ENCODE assay signal across 9 cellular contexts in genomic region chr10:25175527-25176420, GRCh38. TPM values are rescaled to one million over a fixed set of nuclear protein-coding genes. Genes with fewer than 3 reads are reported as not detected.
DNase-seq lines count a peak whose midpoint lies in the region; TF ChIP-seq lines count a peak whose summit lies in the region.
"Had no signal": no experiment of that assay in that cellular context is flagged by ENCODE, and none has a peak within 500 bp of the region (broad histone marks: within the 10 kb centered on the region; RNA-seq: fewer than 3 reads in every experiment).

No MANE protein-coding gene starts in this region.

- peaks cover 11% of the 10 kb centered on the region for H3K4me1 Mint-ChIP-seq in neural progenitor cell

- H2AFZ ChIP-seq in neural progenitor cell (replicated peaks) = no peak overlapping the region

- H3K9ac ChIP-seq in endocrine pancreas (ENCODE audit: control insufficient read depth, insufficient read depth, low read length) (peak overlapping the region; percentile 91), neural progenitor cell (no peak overlapping the region)

- no peaks in the 10 kb centered on the region for H3K4me1 ChIP-seq in endocrine pancreas (ENCODE audit: control insufficient read depth, insufficient read depth, low read length)
- peaks cover 14% of the 10 kb centered on the region for H3K4me1 ChIP-seq in neural progenitor cell
- H3K4me1 ChIP-seq in uterus = peaks cover 0 to 5% of the 10 kb centered on the region in 2 donors

- intact Hi-C loops in uterus (cut with DNase I; ENCODE audit: low total_unique reads) = no loop called here

- H3K36me3 ChIP-seq in endocrine pancreas (ENCODE audit: control insufficient read depth, insufficient read depth, low read length) = no peaks in the 10 kb centered on the region
- no peaks in the 10 kb centered on the region for H3K36me3 ChIP-seq in neural progenitor cell
- no peaks in the 10 kb centered on the region for H3K36me3 ChIP-seq in uterus
- H3K36me3 ChIP-seq: MG63 had no signal

- peak overlapping the region; percentile 87 for H3K4me2 ChIP-seq in neural progenitor cell

- no peak for TF ChIP-seq CTCF in neural progenitor cell (IDR thresholded peaks at IDR 0.05)
- no peak for TF ChIP-seq CTCF in uterus (IDR thresholded peaks at IDR 0.05)

- no peaks in the 10 kb centered on the region for H3K36me3 Mint-ChIP-seq in neural progenitor cell

- H3K27me3 ChIP-seq in endocrine pancreas (ENCODE audit: control insufficient read depth, insufficient read depth, low read length) = no peaks in the 10 kb centered on the region
- peaks cover 81% of the 10 kb centered on the region for H3K27me3 ChIP-seq in neural progenitor cell
- peaks cover 4 to 32% of the 10 kb centered on the region in 2 donors for H3K27me3 ChIP-seq in uterus

- TF ChIP-seq POLR2A in uterus (IDR thresholded peaks at IDR 0.05) = no peak

- peaks cover 28% of the 10 kb centered on the region for H3K27me3 Mint-ChIP-seq in neural progenitor cell (ENCODE audit: insufficient read depth, low read depth)

- H3K9me3 Mint-ChIP-seq in neural progenitor cell = no peaks in the 10 kb centered on the region

- peaks cover 29% of the 10 kb centered on the region for H4K20me1 ChIP-seq in neural progenitor cell (ENCODE audit: low read depth)

- no peaks in the 10 kb centered on the region for H3K79me2 ChIP-seq in neural progenitor cell (ENCODE audit: low read depth)

- H3K27ac Mint-ChIP-seq in neural progenitor cell = no peak overlapping the region

- peak; percentile 33 for DNase-seq in Daoy (ENCODE audit: low read depth)
- peak; percentile 86 for DNase-seq in NCI-H146 (lab: John Stamatoyannopoulos, UW)
- DNase-seq in neural progenitor cell (ENCODE audit: low spot score) = peak; percentile 75
- DNase-seq in NCI-H1048 (lab: John Stamatoyannopoulos, UW) = no peak
- DNase-seq in uterus = no peak
- no peak for DNase-seq in T-helper 2 cell
- DNase-seq in central memory CD4-positive, alpha-beta T cell = no peak
- DNase-seq: MG63 had no signal

- peak overlapping the region; percentile 31 for H3K4me3 ChIP-seq in endocrine pancreas (ENCODE audit: control insufficient read depth, insufficient read depth, low read length)
- peak overlapping the region; percentile 59 for H3K4me3 ChIP-seq in neural progenitor cell
- H3K4me3 ChIP-seq in uterus = no peak overlapping the region
- H3K4me3 ChIP-seq: MG63 had no signal

- no peak overlapping the region for H3K27ac ChIP-seq in neural progenitor cell
- no peak overlapping the region for H3K27ac ChIP-seq in uterus

- H3K9me3 ChIP-seq in endocrine pancreas (ENCODE audit: control insufficient read depth, low read length) (no peaks in the 10 kb centered on the region), neural progenitor cell (ENCODE audit: low read depth) (no peaks in the 10 kb centered on the region), uterus (no peaks in the 10 kb centered on the region)
- H3K9me3 ChIP-seq: MG63 had no signal

- peaks cover 12% of the 10 kb centered on the region for H3F3A ChIP-seq in neural progenitor cell (ENCODE audit: low read depth)

- peak overlapping the region; percentile 89 for H3K4me3 Mint-ChIP-seq in neural progenitor cell

RNA-seq across cellular contexts. Expression of gene GPR158, which starts 1.0 kb away (rescaled TPM):
- total RNA-seq in Daoy (2014; rRNA removed; shearing (Covaris generic)) = 2.6 and 4.6 TPM in 2 replicates
- total RNA-seq in neural progenitor cell (ENCODE audit: low replicate concordance) (0.09 and 0.39 TPM in 2 replicates), uterus (under 1 TPM in 1 of 4 donors, not detected in 3; 0.07 TPM)

Comparison
In these comparisons a context has a peak if more than half of its experiments do, and no peak if none do; other contexts are left out.
1. DNase-seq: peak in Daoy (single experiment), NCI-H146 (single experiment) and neural progenitor cell (single experiment); none in NCI-H1048 (single experiment), uterus (0 of 2), T-helper 2 cell (0 of 5) and central memory CD4-positive, alpha-beta T cell (single experiment).
2. H3K4me3 ChIP-seq: peak in endocrine pancreas (single experiment) and neural progenitor cell (single experiment); none in uterus (0 of 2).